Comparison of ENCODE assay signal across 22 cellular contexts in genomic region chr3:171745577-171746319, GRCh38.
"Had no signal": no experiment of that assay in that cellular context is flagged by ENCODE, and none has a peak within 500 bp of the region (broad histone marks: within the 10 kb centered on the region; RNA-seq: fewer than 3 reads in every experiment).

No MANE protein-coding gene starts in this region.

- H3K36me3 ChIP-seq: adrenal gland had no signal

- H3K27me3 ChIP-seq: adrenal gland had no signal

- H3K9me3 ChIP-seq: adrenal gland had no signal

- H3K4me3 ChIP-seq: adrenal gland had no signal

- ATAC-seq: activated T-cell treated with anti-CD3 and anti-CD28 coated beads, Interleukin-2, amount 50 U/mL, for 72 hours; PC-3; T-helper 17 cell had no signal

- DNase-seq: activated B cell treated with CpG ODN at 0.5 μM for 24 hours; activated CD4-positive, alpha-beta memory T cell treated with anti-CD3 and anti-CD28 coated beads for 36 hours; activated CD4-positive, alpha-beta T cell treated with anti-CD3 and anti-CD28 coated beads, Interleukin-2, amount 10 ng/mL, durations not matched to agents 7 days and 5 days; activated CD8-positive, alpha-beta memory T cell treated with anti-CD3 and anti-CD28 coated beads for 24 hours; activated gamma-delta T cell treated with Interleukin-2 at 50 U/mL for 16 hours; activated naive CD4-positive, alpha-beta T cell treated with anti-CD3 and anti-CD28 coated beads, Interleukin-2, amount 50 U/mL, for 16 hours; activated naive CD8-positive, alpha-beta T cell treated with anti-CD3 and anti-CD28 coated beads, Interleukin-2, amount 10 ng/mL, durations not matched to agents 7 days and 5 days; activated T-cell treated with anti-CD3 and anti-CD28 coated beads, Interleukin-2, amount 50 U/mL, for 72 hours; adrenal gland; caudate nucleus; Kasumi-1; KBM-7; NCI-H1048; NCI-H146; NCI-H187 treated with DMSO at 0.1 percent for 48 hours; NCI-H2081 treated with DMSO at 0.1 percent for 48 hours; NCI-H446; NCI-H524; PC-3; SIG-M5; T-helper 17 cell; T-helper 9 cell had no signal
